ENCODE assay signal across 9 cellular contexts in the genomic region with DNA sequence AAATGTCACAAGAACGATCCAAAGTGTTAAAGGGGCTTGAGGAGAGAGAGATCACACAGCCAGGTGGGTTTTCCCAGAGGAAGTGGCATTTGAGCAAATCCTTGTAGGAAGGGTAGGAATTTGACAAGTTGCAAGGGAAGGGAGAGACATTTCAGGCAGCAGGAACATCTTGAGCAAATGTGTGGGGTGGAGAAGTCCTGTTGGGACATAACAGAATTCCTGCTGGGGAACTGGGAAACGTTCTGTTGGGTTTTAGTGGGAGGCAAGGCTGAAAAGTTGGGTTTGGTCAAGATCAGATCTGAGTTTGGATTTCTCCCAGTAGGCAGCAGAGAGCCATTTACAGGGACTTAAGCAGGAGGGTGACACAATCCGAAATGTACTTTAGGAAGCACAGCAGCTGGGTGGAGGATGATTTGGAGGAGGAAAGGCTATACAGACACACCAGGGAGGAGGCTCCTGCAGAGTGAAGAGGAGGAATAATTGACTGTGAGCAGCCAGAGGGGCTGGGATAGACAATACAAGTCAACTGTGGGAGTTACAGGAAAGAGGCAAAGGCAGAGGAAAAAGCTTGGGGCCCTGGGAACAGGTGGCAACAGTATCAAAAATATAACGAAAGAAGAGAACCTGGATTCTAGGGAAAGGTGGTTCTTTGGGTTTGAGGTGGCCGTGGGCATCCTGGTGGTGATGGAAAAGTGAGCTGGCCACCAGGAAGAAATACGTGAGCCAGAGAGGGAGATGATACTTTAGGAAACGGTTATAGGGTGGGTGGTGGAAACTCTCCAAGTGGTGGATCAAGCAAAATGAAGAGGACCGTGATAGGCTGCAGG. TPM values are rescaled to one million over a fixed set of nuclear protein-coding genes. Genes with fewer than 3 reads are reported as not detected.
DNase-seq lines count a peak whose midpoint lies in the region; ATAC-seq and TF ChIP-seq lines count a peak whose summit lies in the region.
"Had no signal": no experiment of that assay in that cellular context is flagged by ENCODE, and none has a peak within 500 bp of the region (broad histone marks: within the 10 kb centered on the region; RNA-seq: fewer than 3 reads in every experiment).

No MANE protein-coding gene starts in this region.

- intact Hi-C loops in activated CD4-positive, alpha-beta T cell treated with anti-CD3 and anti-CD28 coated beads for 36 hours (cut with DNase I, micrococcal nuclease), result no loop called here
- intact Hi-C loops in sciatic nerve (cut with DNase I), result no loop called here

- no peak overlapping the region for H3K9ac ChIP-seq in iPS-18a (ENCODE audit: low read length)

- no peak overlapping the region for H3K27ac Mint-ChIP-seq in activated CD4-positive, alpha-beta T cell treated with anti-CD3 and anti-CD28 coated beads for 36 hours
- H3K27ac Mint-ChIP-seq in stimulated activated memory B cell treated with anti-CD40 and anti-IgM and Interleukin-4, amounts not matched to agents 10 μg/mL and 1 μg/mL and 100 μg/mL, for 72 hours, result peak overlapping the region; percentile 83

- H3K4me3 Mint-ChIP-seq in activated CD4-positive, alpha-beta T cell treated with anti-CD3 and anti-CD28 coated beads for 36 hours, result peak overlapping the region; percentile 13
- peak overlapping the region; percentile 86 for H3K4me3 Mint-ChIP-seq in stimulated activated memory B cell treated with anti-CD40 and anti-IgM and Interleukin-4, amounts not matched to agents 10 μg/mL and 1 μg/mL and 100 μg/mL, for 72 hours

- H3K36me3 ChIP-seq in iPS-18a (ENCODE audit: control insufficient read depth, low read depth, low read length), result no peaks in the 10 kb centered on the region
- H3K36me3 ChIP-seq: ovary had no signal

- no peaks in the 10 kb centered on the region for H3K36me3 Mint-ChIP-seq in activated CD4-positive, alpha-beta T cell treated with anti-CD3 and anti-CD28 coated beads for 36 hours (ENCODE audit: low read depth)
- no peaks in the 10 kb centered on the region for H3K36me3 Mint-ChIP-seq in stimulated activated memory B cell treated with anti-CD40 and anti-IgM and Interleukin-4, amounts not matched to agents 10 μg/mL and 1 μg/mL and 100 μg/mL, for 72 hours

- TF ChIP-seq CTCF in WI38 (IDR thresholded peaks at IDR 0.05; ENCODE audit: low read depth, low read length), result no peak

- H3K4me1 Mint-ChIP-seq in activated CD4-positive, alpha-beta T cell treated with anti-CD3 and anti-CD28 coated beads for 36 hours, result peaks cover 31% of the 10 kb centered on the region
- peaks cover 34% of the 10 kb centered on the region for H3K4me1 Mint-ChIP-seq in stimulated activated memory B cell treated with anti-CD40 and anti-IgM and Interleukin-4, amounts not matched to agents 10 μg/mL and 1 μg/mL and 100 μg/mL, for 72 hours

- H3K27ac ChIP-seq in iPS-18a (ENCODE audit: low read length), result no peak overlapping the region

- DNase-seq in activated CD4-positive, alpha-beta T cell treated with anti-CD3 and anti-CD28 coated beads for 36 hours, result no peak
- DNase-seq in activated CD4-positive, alpha-beta T cell treated with anti-CD3 and anti-CD28 coated beads for 4 hours, result no peak
- no peak for DNase-seq in sciatic nerve (ENCODE audit: low spot score)
- no peak for DNase-seq in NCI-H146 (lab: John Stamatoyannopoulos, UW)
- DNase-seq in activated CD8-positive, alpha-beta memory T cell treated with anti-CD3 and anti-CD28 coated beads, Interleukin-2, amount 50 U/mL, for 4 hours, result no peak
- DNase-seq: ovary had no signal

- no peaks in the 10 kb centered on the region for H3K9me3 Mint-ChIP-seq in activated CD4-positive, alpha-beta T cell treated with anti-CD3 and anti-CD28 coated beads for 36 hours (ENCODE audit: low read depth)
- H3K9me3 Mint-ChIP-seq in stimulated activated memory B cell treated with anti-CD40 and anti-IgM and Interleukin-4, amounts not matched to agents 10 μg/mL and 1 μg/mL and 100 μg/mL, for 72 hours, result no peaks in the 10 kb centered on the region

- CTCF ChIA-PET in activated CD4-positive, alpha-beta T cell treated with anti-CD3 and anti-CD28 coated beads for 36 hours (lab: Charles Lee), result interaction anchor here (0.6 kb wide), 1 partner anchor 254 kb away, joined by 3 read pairs; no protein-coding TSS in a partner anchor

- H3K4me1 ChIP-seq in iPS-18a (ENCODE audit: control insufficient read depth, low read depth, low read length), result peaks cover 23% of the 10 kb centered on the region

- POLR2A ChIA-PET in activated CD4-positive, alpha-beta T cell treated with anti-CD3 and anti-CD28 coated beads for 36 hours (lab: Charles Lee), result no interaction called here

- H3K4me3 ChIP-seq in WI38 (ENCODE audit: low read depth, low read length) (peak overlapping the region; percentile 86), iPS-18a (ENCODE audit: low read length) (peak overlapping the region; percentile 82)

- H3K27me3 Mint-ChIP-seq in activated CD4-positive, alpha-beta T cell treated with anti-CD3 and anti-CD28 coated beads for 36 hours, result peaks cover 26% of the 10 kb centered on the region
- peaks cover 2% of the 10 kb centered on the region for H3K27me3 Mint-ChIP-seq in stimulated activated memory B cell treated with anti-CD40 and anti-IgM and Interleukin-4, amounts not matched to agents 10 μg/mL and 1 μg/mL and 100 μg/mL, for 72 hours

- ATAC-seq in activated CD4-positive, alpha-beta T cell treated with anti-CD3 and anti-CD28 coated beads for 36 hours, result no peak
- ATAC-seq in stimulated activated memory B cell treated with anti-CD40 and anti-IgM and Interleukin-4, amounts not matched to agents 10 μg/mL and 1 μg/mL and 100 μg/mL, for 72 hours, result no peak
- ATAC-seq in sciatic nerve, result no peak

- H3K9me3 ChIP-seq in iPS-18a (ENCODE audit: control insufficient read depth, low read depth, low read length), result no peaks in the 10 kb centered on the region
- H3K9me3 ChIP-seq: ovary had no signal

- peaks cover 50% of the 10 kb centered on the region for H3K27me3 ChIP-seq in iPS-18a (ENCODE audit: control insufficient read depth, insufficient read depth, low read length)
- H3K27me3 ChIP-seq: ovary had no signal

RNA-seq across cellular contexts. Expression of a gene that starts 3.1 kb away (rescaled TPM):
- total RNA-seq in activated CD4-positive, alpha-beta T cell treated with anti-CD3 and anti-CD28 coated beads for 36 hours, result 1 to 10 TPM; 4.5 to 5.7 TPM
- 30.2 TPM for total RNA-seq in sciatic nerve
